34 cellular contexts compared by ENCODE assay signal in genomic region chr12:29426516-29426915, GRCh38.
"Had no signal": no experiment of that assay in that cellular context is flagged by ENCODE, and none has a peak within 500 bp of the region (broad histone marks: within the 10 kb centered on the region; RNA-seq: fewer than 3 reads in every experiment).

No MANE protein-coding gene starts in this region.

- H3K27me3 Mint-ChIP-seq: activated naive CD8-positive, alpha-beta T cell treated with anti-CD3 and anti-CD28 coated beads for 36 hours; brain had no signal

- H3K4me3 ChIP-seq: adrenal gland, ascending aorta, dorsolateral prefrontal cortex, esophagus squamous epithelium, gastroesophageal sphincter had no signal

- H3K27ac Mint-ChIP-seq: activated CD4-positive, alpha-beta memory T cell treated with anti-CD3 and anti-CD28 coated beads for 36 hours; activated CD4-positive, alpha-beta T cell treated with anti-CD3 and anti-CD28 coated beads for 36 hours; activated CD4-positive, alpha-beta T cell treated with anti-CD3 and anti-CD28 coated beads, Interleukin-2, amount 10 ng/mL, durations not matched to agents 24 days and 14 days; activated CD8-positive, alpha-beta memory T cell treated with anti-CD3 and anti-CD28 coated beads, Interleukin-2, amount 10 ng/mL, durations not matched to agents 7 days and 5 days; activated CD8-positive, alpha-beta T cell treated with anti-CD3 and anti-CD28 coated beads, Interleukin-2, amount 10 ng/mL, durations not matched to agents 7 days and 5 days; activated naive CD4-positive, alpha-beta T cell treated with anti-CD3 and anti-CD28 coated beads for 36 hours; activated naive CD4-positive, alpha-beta T cell treated with anti-CD3 and anti-CD28 coated beads, Interleukin-2, amount 50 U/mL, for 24 hours; activated naive CD8-positive, alpha-beta T cell treated with anti-CD3 and anti-CD28 coated beads for 36 hours; activated naive CD8-positive, alpha-beta T cell treated with anti-CD3 and anti-CD28 coated beads, Interleukin-2, amount 50 U/mL, for 24 hours; activated T-helper 1 cell treated with anti-CD3 and anti-CD28 coated beads, Interleukin-12 subunit alpha, Interleukin-12 subunit beta, Interleukin-2, Interleukin-4 antibody, amounts not matched to agents 30 ng/mL and 10 ng/mL and 1 ng/mL, durations not matched to agents 14 hours and 24 hours and 36 hours; activated T-helper 2 cell treated with anti-CD3 and anti-CD28 coated beads, Interferon-gamma antibody, Interleukin-2, Interleukin-4, amounts not matched to agents 10 μg/mL and 5 μg/mL and 100 μg/mL, durations not matched to agents 14 hours and 24 hours and 36 hours; brain; endodermal cell; T-helper 17 cell; T-helper 2 cell treated with Interferon-gamma antibody and Interleukin-4, amounts not matched to agents 5 μg/mL and 100 μg/mL, for 36 hours had no signal

- H3K9me3 Mint-ChIP-seq: activated naive CD8-positive, alpha-beta T cell treated with anti-CD3 and anti-CD28 coated beads, Interleukin-2, amount 50 U/mL, for 24 hours; activated T-helper 1 cell treated with anti-CD3 and anti-CD28 coated beads, Interleukin-12 subunit alpha, Interleukin-12 subunit beta, Interleukin-2, Interleukin-4 antibody, amounts not matched to agents 30 ng/mL and 10 ng/mL and 1 ng/mL, durations not matched to agents 14 hours and 24 hours and 36 hours; activated T-helper 2 cell treated with anti-CD3 and anti-CD28 coated beads, Interferon-gamma antibody, Interleukin-2, Interleukin-4, amounts not matched to agents 10 μg/mL and 5 μg/mL and 100 μg/mL, durations not matched to agents 14 hours and 24 hours and 36 hours; central memory CD8-positive, alpha-beta T cell; T-helper 2 cell treated with Interferon-gamma antibody and Interleukin-4, amounts not matched to agents 5 μg/mL and 100 μg/mL, for 36 hours had no signal

- H3K4me3 Mint-ChIP-seq: activated CD4-positive, alpha-beta memory T cell treated with anti-CD3 and anti-CD28 coated beads for 36 hours; activated CD4-positive, alpha-beta T cell treated with anti-CD3 and anti-CD28 coated beads for 36 hours; activated CD4-positive, alpha-beta T cell treated with anti-CD3 and anti-CD28 coated beads, Interleukin-2, amount 10 ng/mL, durations not matched to agents 24 days and 14 days; activated CD8-positive, alpha-beta memory T cell treated with anti-CD3 and anti-CD28 coated beads, Interleukin-2, amount 10 ng/mL, durations not matched to agents 7 days and 5 days; activated CD8-positive, alpha-beta T cell treated with anti-CD3 and anti-CD28 coated beads, Interleukin-2, amount 10 ng/mL, durations not matched to agents 7 days and 5 days; activated naive CD4-positive, alpha-beta T cell treated with anti-CD3 and anti-CD28 coated beads for 36 hours; activated naive CD4-positive, alpha-beta T cell treated with anti-CD3 and anti-CD28 coated beads, Interleukin-2, amount 50 U/mL, for 24 hours; activated naive CD8-positive, alpha-beta T cell treated with anti-CD3 and anti-CD28 coated beads for 36 hours; activated naive CD8-positive, alpha-beta T cell treated with anti-CD3 and anti-CD28 coated beads, Interleukin-2, amount 50 U/mL, for 24 hours; activated T-helper 1 cell treated with anti-CD3 and anti-CD28 coated beads, Interleukin-12 subunit alpha, Interleukin-12 subunit beta, Interleukin-2, Interleukin-4 antibody, amounts not matched to agents 30 ng/mL and 10 ng/mL and 1 ng/mL, durations not matched to agents 14 hours and 24 hours and 36 hours; brain; central memory CD8-positive, alpha-beta T cell; endodermal cell; T-helper 17 cell; T-helper 2 cell treated with Interferon-gamma antibody and Interleukin-4, amounts not matched to agents 5 μg/mL and 100 μg/mL, for 36 hours had no signal

- H3K4me1 ChIP-seq: ascending aorta, gastroesophageal sphincter had no signal

- H3K4me1 Mint-ChIP-seq: activated CD4-positive, alpha-beta T cell treated with anti-CD3 and anti-CD28 coated beads, Interleukin-2, amount 10 ng/mL, durations not matched to agents 24 days and 14 days; activated CD8-positive, alpha-beta memory T cell treated with anti-CD3 and anti-CD28 coated beads, Interleukin-2, amount 10 ng/mL, durations not matched to agents 7 days and 5 days; brain; central memory CD8-positive, alpha-beta T cell had no signal

- DNase-seq: activated CD4-positive, alpha-beta memory T cell treated with anti-CD3 and anti-CD28 coated beads for 36 hours; activated CD4-positive, alpha-beta T cell treated with anti-CD3 and anti-CD28 coated beads for 36 hours; activated CD4-positive, alpha-beta T cell treated with anti-CD3 and anti-CD28 coated beads, Interleukin-2, amount 10 ng/mL, durations not matched to agents 24 days and 14 days; activated CD4-positive, CD25-positive, alpha-beta regulatory T cell; activated CD4-positive, CD25-positive, alpha-beta regulatory T cell treated with anti-CD3 and anti-CD28 coated beads, Interleukin-2, amount 50 U/mL, for 72 hours; activated CD8-positive, alpha-beta memory T cell treated with anti-CD3 and anti-CD28 coated beads, Interleukin-2, amount 10 ng/mL, durations not matched to agents 7 days and 5 days; activated CD8-positive, alpha-beta memory T cell treated with anti-CD3 and anti-CD28 coated beads, Interleukin-2, amount 50 U/mL, for 4 hours; activated CD8-positive, alpha-beta T cell treated with anti-CD3 and anti-CD28 coated beads, Interleukin-2, amount 10 ng/mL, durations not matched to agents 7 days and 5 days; activated effector memory CD4-positive, alpha-beta T cell treated with anti-CD3 and anti-CD28 coated beads, Interleukin-2, amount 50 U/mL, for 16 hours; activated naive CD4-positive, alpha-beta T cell treated with anti-CD3 and anti-CD28 coated beads for 36 hours; activated naive CD8-positive, alpha-beta T cell treated with anti-CD3 and anti-CD28 coated beads for 36 hours; activated naive CD8-positive, alpha-beta T cell treated with anti-CD3 and anti-CD28 coated beads, Interleukin-2, amount 50 U/mL, for 24 hours; activated T-cell treated with anti-CD3 and anti-CD28 coated beads, Interleukin-2, amount 50 U/mL, for 1 hour; activated T-cell treated with anti-CD3 and anti-CD28 coated beads, Interleukin-2, amount 50 U/mL, for 48 hours; adrenal gland; amygdala; cortex of kidney; dorsolateral prefrontal cortex; effector memory CD4-positive, alpha-beta T cell; endodermal cell; erythroblast; esophagus squamous epithelium; foreskin melanocyte; T-helper 1 cell; T-helper 17 cell; T1000 had no signal

- H3K36me3 ChIP-seq: adrenal gland, ascending aorta, esophagus squamous epithelium, gastroesophageal sphincter had no signal

- H3K36me3 Mint-ChIP-seq: activated CD4-positive, alpha-beta memory T cell treated with anti-CD3 and anti-CD28 coated beads for 36 hours; activated naive CD4-positive, alpha-beta T cell treated with anti-CD3 and anti-CD28 coated beads, Interleukin-2, amount 50 U/mL, for 24 hours; activated naive CD8-positive, alpha-beta T cell treated with anti-CD3 and anti-CD28 coated beads for 36 hours; brain had no signal

- H3K9me3 ChIP-seq: adrenal gland, ascending aorta, esophagus squamous epithelium, gastroesophageal sphincter had no signal

- H3K27ac ChIP-seq: adrenal gland, ascending aorta, dorsolateral prefrontal cortex, esophagus squamous epithelium, gastroesophageal sphincter had no signal

- ATAC-seq: activated CD4-positive, alpha-beta T cell treated with anti-CD3 and anti-CD28 coated beads for 36 hours; activated CD8-positive, alpha-beta memory T cell treated with anti-CD3 and anti-CD28 coated beads, Interleukin-2, amount 10 ng/mL, durations not matched to agents 7 days and 5 days; activated CD8-positive, alpha-beta T cell treated with anti-CD3 and anti-CD28 coated beads, Interleukin-2, amount 10 ng/mL, durations not matched to agents 7 days and 5 days; activated naive CD8-positive, alpha-beta T cell treated with anti-CD3 and anti-CD28 coated beads, Interleukin-2, amount 50 U/mL, for 24 hours; gastroesophageal sphincter; T-helper 17 cell had no signal

- H3K27me3 ChIP-seq: adrenal gland, ascending aorta, dorsolateral prefrontal cortex, esophagus squamous epithelium, gastroesophageal sphincter had no signal
